15 cellular contexts compared by ENCODE assay signal in the genomic region with DNA sequence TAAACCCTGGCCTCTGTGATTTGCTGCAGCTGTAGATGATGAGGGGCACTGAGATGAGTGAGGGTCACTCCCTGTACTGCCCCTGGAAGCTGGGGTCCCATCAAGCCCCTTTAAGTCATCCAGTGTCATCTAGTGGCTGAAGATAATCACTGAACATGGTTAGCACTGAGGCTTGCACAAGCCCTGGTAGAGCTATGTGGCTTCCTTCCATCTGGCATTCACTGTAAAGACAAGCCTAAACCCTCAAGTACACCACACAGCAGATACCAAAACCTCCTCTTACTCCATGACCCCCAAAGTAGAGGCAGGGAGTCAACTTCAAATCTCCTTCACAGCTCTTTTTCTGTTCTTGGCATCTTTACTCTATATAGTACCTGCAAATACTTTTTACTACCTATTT.
"Had no signal": no experiment of that assay in that cellular context is flagged by ENCODE, and none has a peak within 500 bp of the region (broad histone marks: within the 10 kb centered on the region; RNA-seq: fewer than 3 reads in every experiment).

No MANE protein-coding gene starts in this region.

- H3K27ac ChIP-seq: thyroid gland, VCaP had no signal

- H3K27me3 Mint-ChIP-seq: activated CD8-positive, alpha-beta memory T cell treated with anti-CD3 and anti-CD28 coated beads, Interleukin-2, amount 10 ng/mL, durations not matched to agents 7 days and 5 days; natural killer cell treated with Interleukin-12 subunit alpha and Interleukin-12 subunit beta and Interleukin-15 and Interleukin-18, amount 100 ng/mL, for 72 hours had no signal

- H3K27me3 ChIP-seq: thyroid gland had no signal

- H3K4me3 Mint-ChIP-seq: activated CD8-positive, alpha-beta memory T cell treated with anti-CD3 and anti-CD28 coated beads, Interleukin-2, amount 10 ng/mL, durations not matched to agents 7 days and 5 days; mesothelial cell of epicardium; natural killer cell treated with Interleukin-12 subunit alpha and Interleukin-12 subunit beta and Interleukin-15 and Interleukin-18, amount 100 ng/mL, for 72 hours had no signal

- DNase-seq: activated CD4-positive, alpha-beta T cell treated with anti-CD3 and anti-CD28 coated beads for 1 hour; activated CD4-positive, alpha-beta T cell treated with anti-CD3 and anti-CD28 coated beads, Interleukin-2, amount 50 U/mL, for 48 hours; activated CD8-positive, alpha-beta memory T cell treated with anti-CD3 and anti-CD28 coated beads, Interleukin-2, amount 10 ng/mL, durations not matched to agents 7 days and 5 days; activated naive CD4-positive, alpha-beta T cell treated with Interleukin-2 at 50 U/mL for 16 hours; anterior cingulate cortex; dermis blood vessel endothelial cell; effector memory CD4-positive, alpha-beta T cell; stimulated activated naive CD4-positive, alpha-beta T cell; SW 1271; T-helper 2 cell; thyroid gland had no signal

- ATAC-seq: activated CD8-positive, alpha-beta memory T cell treated with anti-CD3 and anti-CD28 coated beads, Interleukin-2, amount 10 ng/mL, durations not matched to agents 7 days and 5 days; natural killer cell treated with Interleukin-12 subunit alpha and Interleukin-12 subunit beta and Interleukin-15 and Interleukin-18, amount 100 ng/mL, for 72 hours had no signal

- H3K4me3 ChIP-seq: thyroid gland had no signal

- H3K36me3 ChIP-seq: thyroid gland had no signal

- H3K9me3 ChIP-seq: thyroid gland had no signal

- H3K27ac Mint-ChIP-seq: activated CD8-positive, alpha-beta memory T cell treated with anti-CD3 and anti-CD28 coated beads, Interleukin-2, amount 10 ng/mL, durations not matched to agents 7 days and 5 days; activated T-helper 2 cell treated with anti-CD3 and anti-CD28 coated beads, Interferon-gamma antibody, Interleukin-2, Interleukin-4, amounts not matched to agents 10 μg/mL and 5 μg/mL and 100 μg/mL, durations not matched to agents 14 hours and 24 hours and 36 hours; mesothelial cell of epicardium had no signal

- H3K9me3 Mint-ChIP-seq: mesothelial cell of epicardium had no signal
